ENCODE assay signal across 1 cellular context in genomic region chr6:169839898-169840631, GRCh38.
TF ChIP-seq lines count a peak whose summit lies in the region.

No MANE protein-coding gene starts in this region.

TF ChIP-seq in HCT116, 20 proteins besides CTCF, POLR2A, EP300 and RAD21:
- TF ChIP-seq REST (IDR thresholded peaks at IDR 0.05; ENCODE audit: low read depth) (no peak), ZFX (IDR thresholded peaks at IDR 0.05) (no peak), SIN3A (IDR thresholded peaks at IDR 0.05; ENCODE audit: low read depth) (no peak), EZH2 (IDR thresholded peaks at IDR 0.05) (no peak), CEBPB (IDR thresholded peaks at IDR 0.05; ENCODE audit: low read depth) (no peak), POLR2AphosphoS5 (IDR thresholded peaks at IDR 0.05; ENCODE audit: low read depth, low read length) (no peak), ZBTB33 (IDR thresholded peaks at IDR 0.05; ENCODE audit: extremely low read depth, insufficient replicate concordance, low read length) (no peak), ATF3 (IDR thresholded peaks at IDR 0.05) (no peak), EGR1 (IDR thresholded peaks at IDR 0.05; ENCODE audit: low read depth) (no peak), SRF (IDR thresholded peaks at IDR 0.05; ENCODE audit: low read depth) (no peak)
